26 cellular contexts compared by ENCODE assay signal in genomic region chr16:87288753-87289362, GRCh38. TPM values are rescaled to one million over a fixed set of nuclear protein-coding genes. Genes with fewer than 3 reads are reported as not detected.
DNase-seq lines count a peak whose midpoint lies in the region; ATAC-seq, FAIRE-seq and TF ChIP-seq lines count a peak whose summit lies in the region.
"Had no signal": no experiment of that assay in that cellular context is flagged by ENCODE, and none has a peak within 500 bp of the region (broad histone marks: within the 10 kb centered on the region; RNA-seq: fewer than 3 reads in every experiment).

No MANE protein-coding gene starts in this region.

- H2BK5ac ChIP-seq in mesenchymal stem cell (ENCODE audit: low read depth, low read length, poor library complexity, severe bottlenecking), result no peak overlapping the region

- no peak overlapping the region for H3K4me3 ChIP-seq in K562
- H3K4me3 ChIP-seq in mesenchymal stem cell (ENCODE audit: insufficient read depth in 1 of 2, low read depth in 1 of 2, low read length in 2 of 2), result no peak overlapping the region
- H3K4me3 ChIP-seq: cardiac muscle cell, right lobe of liver, thoracic aorta, uterus had no signal

- no peak for ATAC-seq in K562
- ATAC-seq in GM21717 (IDR thresholded peaks at IDR 0.05; ENCODE audit: unreplicated experiment), result no peak
- ATAC-seq: CD8-positive, alpha-beta T cell had no signal

- H2BK12ac ChIP-seq in mesenchymal stem cell (ENCODE audit: low read length in 2 of 2), result no peak overlapping the region

- H3K4ac ChIP-seq in mesenchymal stem cell (ENCODE audit: low read depth in 1 of 2, low read length in 2 of 2), result no peak overlapping the region

- H2AK5ac ChIP-seq in mesenchymal stem cell (ENCODE audit: low read length, severe bottlenecking), result no peak overlapping the region

- no peaks in the 10 kb centered on the region for H4K20me1 ChIP-seq in K562 (replicated peaks; ENCODE audit: control insufficient read depth, insufficient read depth, low read length)

- H3K14ac ChIP-seq in mesenchymal stem cell (ENCODE audit: low read length in 2 of 2), result no peak overlapping the region

- no peak overlapping the region for H2BK15ac ChIP-seq in mesenchymal stem cell (ENCODE audit: low read depth, poor library complexity, severe bottlenecking)

- BruUV-seq in K562 (replicated peaks; lab: Mats Ljungman, UMichigan), result no TSS peak

- TF ChIP-seq POLR2A in K562 (conservative IDR thresholded peaks at IDR 0.05), result no peak

- TF ChIP-seq CTCF in AG09319 (IDR thresholded peaks at IDR 0.05; ENCODE audit: low read depth, low read length), result no peak
- TF ChIP-seq CTCF in K562 (IDR thresholded peaks at IDR 0.05 in 2 of 3, conservative IDR thresholded peaks at IDR 0.05 in 1 of 3; ENCODE audit: insufficient read depth in 2 of 3, low read depth in 1 of 3, low read length in 3 of 3), result no peak
- no peak for TF ChIP-seq CTCF in nephron progenitor cell (IDR thresholded peaks at IDR 0.05)

- H3K36me3 ChIP-seq in K562 (ENCODE audit: control insufficient read depth, insufficient read depth, low read length) (peaks cover 17% of the 10 kb centered on the region; the same call in 2 of the 3 replicates), mesenchymal stem cell (ENCODE audit: control insufficient read depth in 1 of 2, insufficient read depth in 2 of 2, low read depth in 1 of 2, low read length in 2 of 2) (peaks cover 0 to 4% of the 10 kb centered on the region in 2 experiments)
- H3K36me3 ChIP-seq: cardiac muscle cell, right lobe of liver, thoracic aorta, uterus had no signal

- H4K8ac ChIP-seq in mesenchymal stem cell (ENCODE audit: low read length), result no peak overlapping the region

- no peak overlapping the region for H3K9ac ChIP-seq in K562 (ENCODE audit: insufficient read depth in 1 of 2, low read depth in 2 of 2, low read length in 2 of 2)
- H3K9ac ChIP-seq in mesenchymal stem cell (ENCODE audit: low read length), result no peak overlapping the region

- FAIRE-seq in K562 (lab: Jason Lieb, UNC), result peak; percentile 35
- FAIRE-seq: GM12891 had no signal

- no peak overlapping the region for H3K27ac Mint-ChIP-seq in nephron progenitor cell
- H3K27ac Mint-ChIP-seq: CD8-positive, alpha-beta T cell; endodermal cell; T-helper 2 cell treated with Interferon-gamma antibody and Interleukin-4, amounts not matched to agents 5 μg/mL and 100 μg/mL, for 36 hours had no signal

- H3K36me3 Mint-ChIP-seq in nephron progenitor cell (ENCODE audit: low read depth), result peaks cover 53% of the 10 kb centered on the region

- no peak overlapping the region for H3K18ac ChIP-seq in mesenchymal stem cell (ENCODE audit: low read depth in 1 of 2, low read length in 2 of 2)

- H4K91ac ChIP-seq in mesenchymal stem cell (ENCODE audit: low read length), result no peak overlapping the region

- no peak overlapping the region for H3K4me2 ChIP-seq in K562 (ENCODE audit: insufficient read depth, low read length)
- H3K4me2 ChIP-seq in mesenchymal stem cell (ENCODE audit: low read length, poor library complexity, severe bottlenecking), result no peak overlapping the region

- peaks cover 40% of the 10 kb centered on the region for H3K9me3 Mint-ChIP-seq in nephron progenitor cell

- H2AFZ ChIP-seq in K562 (ENCODE audit: low read depth, low read length) (no peak overlapping the region), mesenchymal stem cell (ENCODE audit: low read depth, low read length) (no peak overlapping the region)

- no peak overlapping the region for H3K23ac ChIP-seq in mesenchymal stem cell (ENCODE audit: low read length in 2 of 2)

- H3K4me1 Mint-ChIP-seq in nephron progenitor cell, result peaks cover 7% of the 10 kb centered on the region
- H3K4me1 Mint-ChIP-seq: endodermal cell had no signal

- H3K27me3 Mint-ChIP-seq in nephron progenitor cell (ENCODE audit: low read depth, poor library complexity), result peaks cover 3% of the 10 kb centered on the region

- H3K27ac ChIP-seq in K562 (ENCODE audit: extremely low read depth, low read depth, low read length), result no peak overlapping the region
- no peak overlapping the region for H3K27ac ChIP-seq in mesenchymal stem cell (ENCODE audit: low read length, poor library complexity, severe bottlenecking)
- H3K27ac ChIP-seq: cardiac muscle cell, right lobe of liver, thoracic aorta, uterus had no signal

- no peak for TF ChIP-seq RAD21 in K562 (CRISPR knock-in tag; conservative IDR thresholded peaks at IDR 0.05 in 1 of 2, IDR thresholded peaks at IDR 0.05 in 1 of 2)

- CTCF ChIA-PET in K562 (lab: Yijun Ruan, JAX; ENCODE audit: low intra/inter-chr PET ratio), result no interaction called here

- no peak for TF ChIP-seq EP300 in K562 (IDR thresholded peaks at IDR 0.05; ENCODE audit: low read length)

- DNase-seq in AG09319 (ENCODE audit: extremely low read depth, low read depth) (peak; percentile 40), GM04503 (ENCODE audit: low read depth) (peak; percentile 66), K562 (ENCODE audit: extremely low read depth in 1 of 4, low spot score in 3 of 4) (no peak), mesenchymal stem cell (peak; percentile 79), NCI-H128 (lab: John Stamatoyannopoulos, UW; ENCODE audit: unreplicated experiment) (no peak), nephron progenitor cell (no peak)
- DNase-seq: activated CD4-positive, alpha-beta T cell treated with anti-CD3 and anti-CD28 coated beads for 48 hours; activated naive CD4-positive, alpha-beta T cell treated with Interleukin-2 at 50 U/mL for 16 hours; activated T-cell treated with anti-CD3 and anti-CD28 coated beads, Interleukin-2, amount 50 U/mL, for 48 hours; AML-193; amygdala; CD8-positive, alpha-beta T cell; DMS79; endodermal cell; Karpas-422; kidney glomerular epithelial cell; NCI-H1694 treated with DMSO at 0.1 percent for 48 hours; NCI-H226; right lobe of liver; stimulated activated naive CD4-positive, alpha-beta T cell treated with Interleukin-2 at 50 U/mL for 16 hours; uterus had no signal

- no peaks in the 10 kb centered on the region for H3K9me1 ChIP-seq in K562 (ENCODE audit: control insufficient read depth, insufficient read depth, low read length)

- intact Hi-C loops in K562 (cut with micrococcal nuclease), result no loop called here

- no peaks in the 10 kb centered on the region for H3K27me3 ChIP-seq in K562 (ENCODE audit: control insufficient read depth in 2 of 2, insufficient read depth in 2 of 2, low read length in 2 of 2)
- peaks cover 3 to 4% of the 10 kb centered on the region in 2 experiments for H3K27me3 ChIP-seq in mesenchymal stem cell (ENCODE audit: control insufficient read depth in 1 of 2, insufficient read depth in 1 of 2, low read length in 2 of 2)
- H3K27me3 ChIP-seq: cardiac muscle cell, right lobe of liver, uterus had no signal

- no peaks in the 10 kb centered on the region for H3K79me2 ChIP-seq in K562 (ENCODE audit: control insufficient read depth, insufficient read depth, low read length)

- no peak overlapping the region for H2BK120ac ChIP-seq in mesenchymal stem cell (ENCODE audit: low read depth, low read length)

- H3K9me3 ChIP-seq in K562 (replicated peaks; ENCODE audit: control insufficient read depth, insufficient read depth, low read depth, low read length) (peaks cover 3% of the 10 kb centered on the region; the same call in 1 of the 2 replicates), mesenchymal stem cell (ENCODE audit: control insufficient read depth, low read length) (peaks cover 19% of the 10 kb centered on the region)
- H3K9me3 ChIP-seq: right lobe of liver, thoracic aorta, uterus had no signal

- H3K4me1 ChIP-seq in K562 (replicated peaks in 1 of 2; ENCODE audit: control insufficient read depth in 2 of 2, insufficient read depth in 2 of 2, low read length in 2 of 2) (no peaks in the 10 kb centered on the region), mesenchymal stem cell (ENCODE audit: control insufficient read depth, insufficient read depth, low read depth, low read length) (peaks cover 4% of the 10 kb centered on the region)
- H3K4me1 ChIP-seq: right lobe of liver, uterus had no signal

- H3K4me3 Mint-ChIP-seq in nephron progenitor cell, result no peak overlapping the region
- H3K4me3 Mint-ChIP-seq: CD8-positive, alpha-beta T cell; endodermal cell; T-helper 2 cell treated with Interferon-gamma antibody and Interleukin-4, amounts not matched to agents 5 μg/mL and 100 μg/mL, for 36 hours had no signal

- H3K79me1 ChIP-seq in mesenchymal stem cell (replicated peaks; ENCODE audit: low read length, poor library complexity, severe bottlenecking), result no peaks in the 10 kb centered on the region

- in situ Hi-C loops in K562 (cut with MboI), result no loop called here

- POLR2A ChIA-PET in K562 (lab: Yijun Ruan, JAX), result no interaction called here

- 52% methylated on average over 7 of the region's 7 CpGs for WGBS in K562 (ENCODE audit: insufficient coverage, low coverage, missing lambda C conversion rate)
- 59% methylated on average over 5 of the region's 7 CpGs for WGBS in mesenchymal stem cell

TF ChIP-seq in K562, 482 proteins besides CTCF, POLR2A, EP300 and RAD21 (continues in another document):
- no peak for TF ChIP-seq XRCC5 (IDR thresholded peaks at IDR 0.05; ENCODE audit: low read depth, low read length)
- no peak for TF ChIP-seq ILK (tag; IDR thresholded peaks at IDR 0.05; ENCODE audit: borderline replicate concordance, low read depth)
- TF ChIP-seq ZFP30 (CRISPR knock-in tag; IDR thresholded peaks at IDR 0.05; ENCODE audit: borderline replicate concordance), result no peak
- no peak for TF ChIP-seq KLF13 (tag; IDR thresholded peaks at IDR 0.05; ENCODE audit: borderline replicate concordance, low read depth)
- no peak for TF ChIP-seq CHD1 (IDR thresholded peaks at IDR 0.05; ENCODE audit: low read length)
- no peak for TF ChIP-seq ZNF668 (CRISPR knock-in tag; IDR thresholded peaks at IDR 0.05)

RNA-seq across cellular contexts. Expression of gene C16orf95, which starts 28.3 kb away (rescaled TPM):
- total RNA-seq in K562 (2011; cell fraction: chromatin; rRNA removed; ENCODE audit: low replicate concordance), result 15.0 and 27.5 TPM in 2 replicates
- total RNA-seq in K562 (2011; cell fraction: nucleolus; rRNA removed), result 20.7 and 23.5 TPM in 2 replicates
- 12.6 and 13.9 TPM in 2 replicates for total RNA-seq in K562 (2011; cell fraction: nucleoplasm; rRNA removed)
- total RNA-seq in K562 (2014; rRNA removed) (9.3 and 13.9 TPM in 2 replicates), K562 (2014; rRNA removed; fragmentation: Illumina TruSeq; extraction: Trizol) (7.4 and 9.4 TPM in 2 replicates), K562 (2015; rRNA removed; fragmentation: Illumina TruSeq; extraction: Trizol) (9.6 and 10.1 TPM in 2 replicates), K562 (2021) (20.5 and 22.6 TPM in 2 replicates)
- polyA plus RNA-seq in K562 (2011; rRNA removed) (6.5 and 11.0 TPM in 2 replicates), K562 (2014; fragmentation: Illumina TruSeq; extraction: Trizol) (5.9 and 7.2 TPM in 2 replicates), K562 (2014; fragmentation: Nextera tagmentation; extraction: Ambion mirVana) (10 to 100 TPM; 13.7 to 15.3 TPM), K562 (2014; rRNA removed) (8.5 TPM in 2 replicates)
- polyA plus RNA-seq in K562 (2011; cell fraction: cytosol; rRNA removed), result 7.6 and 13.1 TPM in 2 replicates
- polyA plus RNA-seq in K562 (2011; cell fraction: nucleus; rRNA removed), result 17.5 and 20.0 TPM in 2 replicates
- polyA plus RNA-seq in K562 (2012), result 23.2 and 31.2 TPM in 2 replicates
- polyA minus RNA-seq in K562 (2011; rRNA and poly(A)+ RNA removed), result 2.5 and 4.1 TPM in 2 replicates
- polyA minus RNA-seq in K562 (2011; cell fraction: cytosol; rRNA and poly(A)+ RNA removed), result 4.9 and 6.0 TPM in 2 replicates
- polyA minus RNA-seq in K562 (2011; cell fraction: nucleus; rRNA and poly(A)+ RNA removed), result 10.5 and 13.0 TPM in 2 replicates
- polyA plus RNA-seq in mesenchymal stem cell (2013, experiment 1 of 2), result 3.7 TPM
- 3.9 TPM for polyA plus RNA-seq in mesenchymal stem cell (2013, experiment 2 of 2)

Comparison
In these comparisons a context has a peak if more than half of its experiments do, and no peak if none do; other contexts are left out.
1. DNase-seq: peak in AG09319 (single experiment), GM04503 (single experiment) and mesenchymal stem cell (single experiment); none in K562 (0 of 4), NCI-H128 (single experiment) and nephron progenitor cell (single experiment).